In the genomic region with DNA sequence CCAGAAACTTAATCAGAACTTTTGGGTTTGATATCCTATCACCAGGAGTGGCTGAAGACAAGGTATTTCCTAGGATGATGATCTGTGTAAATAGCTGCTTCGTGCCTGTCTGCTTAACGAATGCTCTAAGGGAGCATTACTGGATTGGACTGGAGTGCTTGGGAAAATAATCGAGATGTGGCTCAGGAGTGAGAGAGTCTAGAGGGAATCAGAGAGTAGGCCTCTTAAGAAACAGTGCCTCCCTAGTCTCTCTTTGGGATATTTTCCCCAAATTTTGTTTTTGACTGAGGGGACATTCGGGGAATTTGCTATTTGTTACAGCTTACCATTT, we compare ENCODE assay signal across 9 cellular contexts. TPM values are rescaled to one million over a fixed set of nuclear protein-coding genes. Genes with fewer than 3 reads are reported as not detected.
A peak's percentile ranks its signal among the peaks of the same experiment; 100 is the strongest.
DNase-seq lines count a peak whose midpoint lies in the region; ATAC-seq and TF ChIP-seq lines count a peak whose summit lies in the region.
"Had no signal": no experiment of that assay in that cellular context is flagged by ENCODE, and none has a peak within 500 bp of the region (broad histone marks: within the 10 kb centered on the region; RNA-seq: fewer than 3 reads in every experiment).

No MANE protein-coding gene starts in this region.

- no peak for TF ChIP-seq CTCF in upper lobe of right lung (IDR thresholded peaks at IDR 0.05)

- no peaks in the 10 kb centered on the region for H3K27me3 Mint-ChIP-seq in activated T-cell treated with anti-CD3 and anti-CD28 coated beads, Interleukin-2, amount 50 U/mL, for 72 hours (ENCODE audit: low read depth)

- H3K4me3 ChIP-seq in muscle layer of duodenum (ENCODE audit: low read depth in 1 of 2, low read length in 2 of 2) (peak overlapping the region; percentile 85 to 100), upper lobe of right lung (peak overlapping the region; percentile 80)

- H3K4me1 Mint-ChIP-seq in activated T-cell treated with anti-CD3 and anti-CD28 coated beads, Interleukin-2, amount 50 U/mL, for 72 hours (ENCODE audit: low read depth), result peaks cover 56% of the 10 kb centered on the region

- H3K36me3 ChIP-seq in muscle layer of duodenum (ENCODE audit: control insufficient read depth in 1 of 2, insufficient read depth in 2 of 2, low read length in 2 of 2) (peaks cover 0 to 10% of the 10 kb centered on the region in 2 donors), upper lobe of right lung (no peaks in the 10 kb centered on the region)

- no peak for DNase-seq in activated T-cell treated with anti-CD3 and anti-CD28 coated beads, Interleukin-2, amount 50 U/mL, for 72 hours
- DNase-seq in activated T-cell treated with anti-CD3 and anti-CD28 coated beads, Interleukin-2, amount 50 U/mL, for 48 hours, result no peak
- DNase-seq in upper lobe of right lung (no peak), HPDE6-E6E7 (ENCODE audit: extremely low spot score) (no peak), COR-L47 (lab: John Stamatoyannopoulos, UW) (no peak), NCI-H2107 treated with DMSO at 0.1 percent for 48 hours (lab: John Stamatoyannopoulos, UW; ENCODE audit: unreplicated experiment) (no peak)
- DNase-seq: NCI-H2029 had no signal

- H3K27me3 ChIP-seq in muscle layer of duodenum (ENCODE audit: low read depth, low read length) (no peaks in the 10 kb centered on the region), upper lobe of right lung (no peaks in the 10 kb centered on the region)

- peaks cover 40 to 41% of the 10 kb centered on the region in 2 donors for H3K4me1 ChIP-seq in muscle layer of duodenum (ENCODE audit: control insufficient read depth in 1 of 2, insufficient read depth in 2 of 2, low read length in 2 of 2)
- peaks cover 54% of the 10 kb centered on the region for H3K4me1 ChIP-seq in upper lobe of right lung

- H3K27ac ChIP-seq in cingulate gyrus (ENCODE audit: low read depth, low read length), result peak overlapping the region; percentile 90
- peak overlapping the region; percentile 50 for H3K27ac ChIP-seq in muscle layer of duodenum (ENCODE audit: low read length)
- peak overlapping the region; percentile 80 for H3K27ac ChIP-seq in upper lobe of right lung

- intact Hi-C loops in upper lobe of right lung (cut with DNase I), result no loop called here

- no peak for ATAC-seq in activated T-cell treated with anti-CD3 and anti-CD28 coated beads, Interleukin-2, amount 50 U/mL, for 72 hours (replicated peaks in 1 of 2)
- ATAC-seq in upper lobe of right lung, result no peak

- no peaks in the 10 kb centered on the region for H3K9me3 ChIP-seq in muscle layer of duodenum (ENCODE audit: control insufficient read depth in 1 of 2, low read length in 2 of 2)
- no peaks in the 10 kb centered on the region for H3K9me3 ChIP-seq in upper lobe of right lung

- peak overlapping the region; percentile 98 for H3K27ac Mint-ChIP-seq in activated T-cell treated with anti-CD3 and anti-CD28 coated beads, Interleukin-2, amount 50 U/mL, for 72 hours

- H3K4me3 Mint-ChIP-seq in activated T-cell treated with anti-CD3 and anti-CD28 coated beads, Interleukin-2, amount 50 U/mL, for 72 hours, result peak overlapping the region; percentile 94 to 99

- peaks cover 0 to 1% of the 10 kb centered on the region in 2 donors for H3K9me3 Mint-ChIP-seq in activated T-cell treated with anti-CD3 and anti-CD28 coated beads, Interleukin-2, amount 50 U/mL, for 72 hours

- peaks cover 7 to 19% of the 10 kb centered on the region in 2 donors for H3K36me3 Mint-ChIP-seq in activated T-cell treated with anti-CD3 and anti-CD28 coated beads, Interleukin-2, amount 50 U/mL, for 72 hours (ENCODE audit: insufficient read depth in 2 of 2)

RNA-seq across cellular contexts. Expression of a gene that starts 2.5 kb away (rescaled TPM):
- total RNA-seq in activated T-cell treated with anti-CD3 and anti-CD28 coated beads, Interleukin-2, amount 50 U/mL, for 72 hours, result 10 to 100 TPM; 30.5 to 34.6 TPM
- total RNA-seq in upper lobe of right lung, result 27.5 TPM

RNA-seq across cellular contexts. Expression of a gene that starts 49.2 kb away (rescaled TPM):
- total RNA-seq in activated T-cell treated with anti-CD3 and anti-CD28 coated beads, Interleukin-2, amount 50 U/mL, for 72 hours, result 10 to 100 TPM; 44.6 to 55.3 TPM
- 28.4 TPM for total RNA-seq in upper lobe of right lung

RNA-seq across cellular contexts. Expression of a gene that starts 49.3 kb away (rescaled TPM):
- total RNA-seq in activated T-cell treated with anti-CD3 and anti-CD28 coated beads, Interleukin-2, amount 50 U/mL, for 72 hours, result 10 to 100 TPM; 10.6 to 11.0 TPM
- 9.8 TPM for total RNA-seq in upper lobe of right lung
